In the genomic region with DNA sequence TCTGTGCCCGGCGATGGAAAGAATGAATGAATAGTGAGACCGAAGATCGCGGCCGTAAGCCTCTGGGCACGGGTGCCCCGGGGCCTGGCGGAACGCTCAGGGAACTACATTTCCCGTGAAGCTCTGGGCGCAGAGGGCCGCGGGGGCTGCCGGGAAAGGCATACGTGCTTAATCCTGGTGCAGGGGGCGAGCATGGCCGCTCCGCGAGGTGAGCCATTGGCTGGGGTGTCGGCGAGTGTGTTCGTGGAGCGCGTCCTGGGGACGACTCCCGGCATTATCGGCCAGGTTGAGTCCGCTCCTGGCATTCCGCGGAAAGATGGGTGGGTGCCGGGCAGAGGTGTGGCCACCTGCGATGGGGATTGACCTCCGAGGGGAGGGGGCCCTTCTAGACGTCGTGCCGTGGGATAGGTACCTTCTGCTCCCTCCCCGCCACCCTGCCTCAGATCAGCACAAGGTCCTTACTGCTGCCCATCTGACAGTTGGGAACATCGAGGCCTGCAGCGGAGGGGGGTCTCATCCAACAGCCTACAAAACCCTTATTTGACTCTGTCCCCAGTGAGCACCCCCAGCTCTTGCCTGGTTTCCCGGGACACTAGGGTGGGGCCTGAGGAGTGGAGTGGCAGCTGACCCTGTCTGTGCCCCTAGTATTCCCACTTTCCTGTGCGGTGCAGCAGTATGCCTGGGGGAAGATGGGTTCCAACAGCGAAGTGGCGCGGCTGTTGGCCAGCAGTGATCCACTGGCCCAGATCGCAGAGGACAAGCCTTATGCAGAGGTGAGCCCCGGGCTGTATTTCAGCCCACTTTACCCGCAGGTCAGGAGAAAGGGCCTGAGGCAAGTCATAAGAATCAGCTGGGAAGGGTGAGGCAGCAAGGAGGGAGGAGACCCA, we compare ENCODE assay signal across 8 cellular contexts. TPM values are rescaled to one million over a fixed set of nuclear protein-coding genes. Genes with fewer than 3 reads are reported as not detected.
A peak's percentile ranks its signal among the peaks of the same experiment; 100 is the strongest.
DNase-seq lines count a peak whose midpoint lies in the region; ATAC-seq and TF ChIP-seq lines count a peak whose summit lies in the region.

A gene with protein sequence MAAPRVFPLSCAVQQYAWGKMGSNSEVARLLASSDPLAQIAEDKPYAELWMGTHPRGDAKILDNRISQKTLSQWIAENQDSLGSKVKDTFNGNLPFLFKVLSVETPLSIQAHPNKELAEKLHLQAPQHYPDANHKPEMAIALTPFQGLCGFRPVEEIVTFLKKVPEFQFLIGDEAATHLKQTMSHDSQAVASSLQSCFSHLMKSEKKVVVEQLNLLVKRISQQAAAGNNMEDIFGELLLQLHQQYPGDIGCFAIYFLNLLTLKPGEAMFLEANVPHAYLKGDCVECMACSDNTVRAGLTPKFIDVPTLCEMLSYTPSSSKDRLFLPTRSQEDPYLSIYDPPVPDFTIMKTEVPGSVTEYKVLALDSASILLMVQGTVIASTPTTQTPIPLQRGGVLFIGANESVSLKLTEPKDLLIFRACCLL (plus strand): TSS at position 161 of the 887 bp plus-strand sequence. CDS start 32 bp downstream, at position 193.

- POLR2A ChIA-PET in A673 (lab: Charles Lee; ENCODE audit: low non-redundant PET) = no interaction called here

- peaks cover 18% of the 10 kb centered on the region for H3K36me3 ChIP-seq in A673 (ENCODE audit: insufficient read depth, low read length, poor library complexity, severe bottlenecking)

- BruUV-seq in A673 (replicated peaks; lab: Mats Ljungman, UMichigan) = TSS peak; percentile 80

- peaks cover 6% of the 10 kb centered on the region for H3K36me3 Mint-ChIP-seq in central memory CD8-positive, alpha-beta T cell (ENCODE audit: insufficient read depth)

- DNase-seq in A673 (ENCODE audit: low spot score) = peak; percentile 92
- peak; percentile 47 for DNase-seq in NCI-H446 treated with DMSO at 0.1 percent for 48 hours (lab: John Stamatoyannopoulos, UW)
- peak; percentile 83 for DNase-seq in activated CD4-positive, CD25-positive, alpha-beta regulatory T cell treated with anti-CD3 and anti-CD28 coated beads, Interleukin-2, amount 50 U/mL, for 72 hours
- peak; percentile 63 to 72 for DNase-seq in central memory CD8-positive, alpha-beta T cell (ENCODE audit: low spot score in 2 of 2)
- peak; percentile 93 for DNase-seq in islet precursor cell
- DNase-seq in stimulated activated CD4-positive, alpha-beta T cell treated with anti-CD3 and anti-CD28 coated beads, Interleukin-12 subunit alpha, Interleukin-12 subunit beta, amount 100 ng/mL, for 4 hours = peak; percentile 85

- H3K9me3 ChIP-seq in A673 (ENCODE audit: low read depth, low read length, poor library complexity, severe bottlenecking) = no peaks in the 10 kb centered on the region

- TF ChIP-seq CTCF in A673 (conservative IDR thresholded peaks at IDR 0.05; ENCODE audit: low read depth, low read length) = no peak

- H3K27ac ChIP-seq in A673 (ENCODE audit: low read depth, low read length, poor library complexity, severe bottlenecking) = peak within 1 kb of the TSS; percentile 81

- peak within 1 kb of the TSS; percentile 62 for H3K4me3 ChIP-seq in A673 (ENCODE audit: low read depth, low read length, poor library complexity, severe bottlenecking)

- no peaks in the 10 kb centered on the region for H3K27me3 Mint-ChIP-seq in central memory CD8-positive, alpha-beta T cell

- H3K4me1 ChIP-seq in A673 (ENCODE audit: insufficient read depth, low read length, poor library complexity, severe bottlenecking) = no peaks in the 10 kb centered on the region

- peak within 1 kb of the TSS; percentile 88 for H3K4me3 Mint-ChIP-seq in central memory CD8-positive, alpha-beta T cell

- peak within 1 kb of the TSS; percentile 75 for H3K27ac Mint-ChIP-seq in central memory CD8-positive, alpha-beta T cell (ENCODE audit: low read depth)

- no peaks in the 10 kb centered on the region for H3K27me3 ChIP-seq in A673 (replicated peaks; ENCODE audit: insufficient read depth, low read depth, low read length, poor library complexity)

- ATAC-seq in GM18867 (IDR thresholded peaks at IDR 0.05; ENCODE audit: unreplicated experiment) = peak; percentile 79
- ATAC-seq in HG03108 (IDR thresholded peaks at IDR 0.05; ENCODE audit: unreplicated experiment) = peak; percentile 90
- peak; percentile 88 for ATAC-seq in central memory CD8-positive, alpha-beta T cell (replicated peaks; ENCODE audit: extremely low read depth, poor library complexity, severe bottlenecking)

- intact Hi-C loops in A673 (cut with micrococcal nuclease; ENCODE audit: unreplicated experiment) = no loop called here

- H3K4me1 Mint-ChIP-seq in central memory CD8-positive, alpha-beta T cell = peaks cover 30% of the 10 kb centered on the region

- no peaks in the 10 kb centered on the region for H3K9me3 Mint-ChIP-seq in central memory CD8-positive, alpha-beta T cell

- CTCF ChIA-PET in A673 (lab: Charles Lee) = interaction anchor here (1.0 to 1.3 kb wide), 2 partner anchors 12 to 119 kb away, joined by 3 to 5 read pairs; no protein-coding TSS in a partner anchor

RNA-seq across cellular contexts. Expression of the gene that starts here (rescaled TPM):
- 48.2 and 62.8 TPM in 2 replicates for total RNA-seq in A673 (2021)

Comparison
In these comparisons a context has a peak if more than half of its experiments do, and no peak if none do; other contexts are left out.
1. Peak in every context shown above with its lines: DNase-seq, ATAC-seq, H3K4me3 ChIP-seq and H3K27ac ChIP-seq.